In the genomic region with DNA sequence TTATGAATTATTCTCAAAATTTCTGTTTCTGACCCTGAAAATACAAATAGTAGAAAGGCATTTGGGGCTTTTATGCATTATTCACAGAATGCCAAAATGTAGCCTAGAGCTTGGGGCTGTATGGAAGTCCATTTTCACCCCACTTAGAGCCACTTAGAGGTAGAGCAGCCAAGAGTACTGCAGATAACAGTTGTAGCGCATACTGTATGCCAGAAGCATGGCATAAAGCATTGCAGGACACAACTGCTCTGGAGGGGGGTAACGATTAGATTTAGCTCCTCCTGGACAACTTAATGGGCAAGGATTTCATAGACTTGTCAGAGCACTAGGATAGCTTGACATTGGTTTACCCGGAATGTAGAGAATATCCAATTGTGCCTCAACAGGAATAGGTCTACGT, we compare ENCODE assay signal across 31 cellular contexts.
"Had no signal": no experiment of that assay in that cellular context is flagged by ENCODE, and none has a peak within 500 bp of the region (broad histone marks: within the 10 kb centered on the region; RNA-seq: fewer than 3 reads in every experiment).

No MANE protein-coding gene starts in this region.

- DNase-seq: activated CD4-positive, alpha-beta T cell treated with anti-CD3 and anti-CD28 coated beads for 36 hours; activated CD4-positive, alpha-beta T cell treated with anti-CD3 and anti-CD28 coated beads, Interleukin-2, amount 10 ng/mL, durations not matched to agents 7 days and 5 days; activated CD4-positive, alpha-beta T cell treated with anti-CD3 and anti-CD28 coated beads, Interleukin-2, amount 50 U/mL, for 48 hours; activated CD8-positive, alpha-beta T cell treated with anti-CD3 and anti-CD28 coated beads, Interleukin-2, amount 10 ng/mL, durations not matched to agents 7 days and 5 days; activated gamma-delta T cell treated with Interleukin-2 at 50 U/mL for 16 hours; activated naive CD4-positive, alpha-beta T cell treated with anti-CD3 and anti-CD28 coated beads for 36 hours; activated T-cell treated with anti-CD3 and anti-CD28 coated beads, Interleukin-2, amount 50 U/mL, for 24 hours; adrenal gland; anterior cingulate cortex; Karpas-422; KBM-7; NCI-H1105; NCI-H1417 treated with DMSO at 0.1 percent for 48 hours; NCI-H1694; NCI-H1930; NCI-H2081 treated with DMSO at 0.1 percent for 48 hours; NCI-H226; NCI-H526; NCI-H748 treated with DMSO at 0.1 percent for 48 hours; NK-92 treated with Interleukin-12 subunit alpha and Interleukin-12 subunit beta, amount 100 ng/mL, for 24 hours; PC-3; Peyer's patch; RPMI8226 had no signal

- H3K4me1 ChIP-seq: Peyer's patch had no signal

- H3K27ac ChIP-seq: adrenal gland, Peyer's patch had no signal

- FAIRE-seq: bronchial epithelial cell, TTC549 had no signal

- H3K9me3 ChIP-seq: adrenal gland, Peyer's patch had no signal

- H3K27me3 ChIP-seq: adrenal gland, Peyer's patch had no signal

- H3K36me3 ChIP-seq: adrenal gland, Peyer's patch had no signal

- H3K9me3 Mint-ChIP-seq: activated CD4-positive, alpha-beta T cell treated with anti-CD3 and anti-CD28 coated beads, Interleukin-2, amount 10 ng/mL, durations not matched to agents 7 days and 5 days; activated naive CD4-positive, alpha-beta T cell treated with anti-CD3 and anti-CD28 coated beads for 36 hours; activated naive CD4-positive, alpha-beta T cell treated with anti-CD3 and anti-CD28 coated beads, Interleukin-2, amount 50 U/mL, for 72 hours; activated T-cell treated with anti-CD3 and anti-CD28 coated beads, Interleukin-2, amount 50 U/mL, for 24 hours; activated T-helper 1 cell treated with anti-CD3 and anti-CD28 coated beads, Interleukin-12 subunit alpha, Interleukin-12 subunit beta, Interleukin-2, Interleukin-4 antibody, amounts not matched to agents 30 ng/mL and 10 ng/mL and 1 ng/mL, durations not matched to agents 14 hours and 24 hours and 36 hours; brain; central memory CD8-positive, alpha-beta T cell; T-helper 1 cell treated with Interleukin-12 subunit alpha and Interleukin-12 subunit beta and Interleukin-4 antibody, amounts not matched to agents 30 μg/mL and 1 μg/mL, for 36 hours; T-helper 2 cell treated with Interferon-gamma antibody and Interleukin-4, amounts not matched to agents 5 μg/mL and 100 μg/mL, for 36 hours had no signal

- H3K4me3 Mint-ChIP-seq: activated CD4-positive, alpha-beta T cell treated with anti-CD3 and anti-CD28 coated beads for 36 hours; activated CD4-positive, alpha-beta T cell treated with anti-CD3 and anti-CD28 coated beads, Interleukin-2, amount 10 ng/mL, durations not matched to agents 7 days and 5 days; activated CD8-positive, alpha-beta T cell treated with anti-CD3 and anti-CD28 coated beads, Interleukin-2, amount 10 ng/mL, durations not matched to agents 7 days and 5 days; activated naive CD4-positive, alpha-beta T cell treated with anti-CD3 and anti-CD28 coated beads for 36 hours; activated T-cell treated with anti-CD3 and anti-CD28 coated beads, Interleukin-2, amount 50 U/mL, for 24 hours; activated T-helper 1 cell treated with anti-CD3 and anti-CD28 coated beads, Interleukin-12 subunit alpha, Interleukin-12 subunit beta, Interleukin-2, Interleukin-4 antibody, amounts not matched to agents 30 ng/mL and 10 ng/mL and 1 ng/mL, durations not matched to agents 14 hours and 24 hours and 36 hours; brain; central memory CD8-positive, alpha-beta T cell; T-helper 1 cell treated with Interleukin-12 subunit alpha and Interleukin-12 subunit beta and Interleukin-4 antibody, amounts not matched to agents 30 μg/mL and 1 μg/mL, for 36 hours; T-helper 2 cell treated with Interferon-gamma antibody and Interleukin-4, amounts not matched to agents 5 μg/mL and 100 μg/mL, for 36 hours had no signal

- H3K36me3 Mint-ChIP-seq: activated naive CD4-positive, alpha-beta T cell treated with anti-CD3 and anti-CD28 coated beads, Interleukin-2, amount 50 U/mL, for 72 hours; brain had no signal

- H3K4me1 Mint-ChIP-seq: brain had no signal

- H3K27me3 Mint-ChIP-seq: activated CD4-positive, alpha-beta T cell treated with anti-CD3 and anti-CD28 coated beads for 36 hours; activated CD4-positive, alpha-beta T cell treated with anti-CD3 and anti-CD28 coated beads, Interleukin-2, amount 10 ng/mL, durations not matched to agents 7 days and 5 days; activated T-cell treated with anti-CD3 and anti-CD28 coated beads, Interleukin-2, amount 50 U/mL, for 24 hours; brain; central memory CD8-positive, alpha-beta T cell had no signal

- H3K4me3 ChIP-seq: adrenal gland, Peyer's patch had no signal

- ATAC-seq: activated CD4-positive, alpha-beta T cell treated with anti-CD3 and anti-CD28 coated beads for 36 hours; activated CD8-positive, alpha-beta T cell treated with anti-CD3 and anti-CD28 coated beads, Interleukin-2, amount 10 ng/mL, durations not matched to agents 7 days and 5 days; activated naive CD4-positive, alpha-beta T cell treated with anti-CD3 and anti-CD28 coated beads, Interleukin-2, amount 50 U/mL, for 72 hours; PC-3 had no signal
